ENCODE assay signal across 8 cellular contexts in the genomic region with DNA sequence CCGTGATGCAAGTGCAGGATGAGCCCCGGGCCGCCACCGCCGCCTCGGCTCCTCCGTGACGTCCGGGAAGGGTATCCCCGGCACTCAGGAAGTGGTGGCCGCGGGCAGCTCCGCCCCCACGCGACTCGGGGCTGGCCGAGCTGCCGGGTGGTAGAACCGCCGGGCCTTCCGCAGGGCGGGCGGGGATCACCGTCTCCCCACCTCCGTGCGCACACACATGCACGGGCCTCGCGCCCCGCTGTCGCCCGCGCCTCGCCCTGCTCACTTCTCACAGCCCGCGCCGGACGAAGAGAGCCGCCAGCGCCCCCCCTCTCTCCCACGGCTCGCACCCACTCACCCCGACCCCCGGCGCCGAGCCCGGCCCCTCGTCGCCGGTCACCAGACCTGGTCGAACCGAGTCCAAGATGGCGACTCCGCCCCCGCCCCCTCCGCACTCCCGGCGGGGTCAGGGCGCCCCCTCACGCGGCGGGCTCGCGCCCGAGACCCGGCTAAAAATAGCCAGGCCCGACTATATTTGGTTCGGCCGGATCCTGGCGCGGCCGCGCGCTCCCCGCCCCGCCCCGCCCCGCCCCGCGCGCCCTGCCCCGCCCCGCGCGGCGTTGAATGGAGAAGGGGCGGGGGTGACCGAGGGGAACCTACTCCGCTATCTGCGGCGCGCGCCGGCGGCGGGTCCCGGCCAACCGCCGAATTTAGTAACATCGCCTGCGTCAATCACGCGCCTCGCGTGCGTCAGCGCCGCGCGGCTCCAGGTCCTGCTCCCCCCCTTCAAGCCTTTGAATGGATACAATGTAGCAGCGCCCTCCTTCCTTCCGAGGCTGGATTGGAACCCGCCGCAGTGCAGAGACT. TPM values are rescaled to one million over a fixed set of nuclear protein-coding genes. Genes with fewer than 3 reads are reported as not detected.
DNase-seq lines count a peak whose midpoint lies in the region; ATAC-seq and TF ChIP-seq lines count a peak whose summit lies in the region.

No MANE protein-coding gene starts in this region.

- TF ChIP-seq EP300 in neural cell (conservative IDR thresholded peaks at IDR 0.05; ENCODE audit: poor library complexity, severe bottlenecking) = peak; percentile 66

- H2AFZ ChIP-seq in neural cell (ENCODE audit: low read depth, low read length) = peak overlapping the region; percentile 61

- TF ChIP-seq CTCF in LNCaP clone FGC (IDR thresholded peaks at IDR 0.05; ENCODE audit: control insufficient read depth, extremely low read depth, insufficient read depth) = 0 out of 2 replicates have a peak, but pooled peaks have one; percentile 1
- TF ChIP-seq CTCF in RWPE1 (conservative IDR thresholded peaks at IDR 0.05; ENCODE audit: low read depth) = no peak
- peak; percentile 19 for TF ChIP-seq CTCF in fibroblast of the aortic adventitia (IDR thresholded peaks at IDR 0.05; ENCODE audit: insufficient read depth, low read length)
- TF ChIP-seq CTCF in neural cell (IDR thresholded peaks at IDR 0.05; ENCODE audit: poor library complexity, severe bottlenecking) = peak; percentile 67

- H3K27ac ChIP-seq in RWPE1 = peak overlapping the region; percentile 93
- peak overlapping the region; percentile 97 for H3K27ac ChIP-seq in neural cell (ENCODE audit: low read length)

- POLR2A ChIA-PET in RWPE1 (lab: Yijun Ruan, JAX; ENCODE audit: low non-redundant PET) = no interaction called here

- peaks cover 10% of the 10 kb centered on the region for H3K27me3 ChIP-seq in neural cell (ENCODE audit: insufficient read depth, low read depth, low read length)

- no peaks in the 10 kb centered on the region for H4K20me1 ChIP-seq in neural cell (ENCODE audit: insufficient read depth)

- peak; percentile 66 for TF ChIP-seq RAD21 in neural cell (conservative IDR thresholded peaks at IDR 0.05)

- H3K36me3 ChIP-seq in neural cell (ENCODE audit: insufficient read depth, low read length) = no peaks in the 10 kb centered on the region

- peak; percentile 74 for ATAC-seq in stimulated activated naive CD8-positive, alpha-beta T cell treated with anti-CD3 and anti-CD28 coated beads, Interleukin-15, amount 100 ng/mL, for 72 hours

- H3K9ac ChIP-seq in neural cell (ENCODE audit: low read length) = peak overlapping the region; percentile 98

- no peaks in the 10 kb centered on the region for H3K27me3 Mint-ChIP-seq in stimulated activated naive CD8-positive, alpha-beta T cell treated with anti-CD3 and anti-CD28 coated beads, Interleukin-15, amount 100 ng/mL, for 72 hours

- H3K4me1 Mint-ChIP-seq in stimulated activated naive CD8-positive, alpha-beta T cell treated with anti-CD3 and anti-CD28 coated beads, Interleukin-15, amount 100 ng/mL, for 72 hours = peaks cover 57% of the 10 kb centered on the region

- CTCF ChIA-PET in RWPE1 (lab: Yijun Ruan, JAX) = interaction anchor here (0.6 kb wide), 2 partner anchors 66 to 167 kb away, joined by 3 read pairs; no protein-coding TSS in a partner anchor

- no peaks in the 10 kb centered on the region for H3K9me3 Mint-ChIP-seq in stimulated activated naive CD8-positive, alpha-beta T cell treated with anti-CD3 and anti-CD28 coated beads, Interleukin-15, amount 100 ng/mL, for 72 hours

- H3K4me3 Mint-ChIP-seq in stimulated activated naive CD8-positive, alpha-beta T cell treated with anti-CD3 and anti-CD28 coated beads, Interleukin-15, amount 100 ng/mL, for 72 hours = peak overlapping the region; percentile 97 to 100

- DNase-seq in ELR (ENCODE audit: low read depth) (peak; percentile 95), H4 (ENCODE audit: low spot score) (peak; percentile 90), LNCaP clone FGC (ENCODE audit: low read depth) (peak; percentile 44), RWPE1 (ENCODE audit: low spot score) (peak; percentile 96), fibroblast of the aortic adventitia (ENCODE audit: low read depth) (peak; percentile 95)
- DNase-seq in activated effector memory CD4-positive, alpha-beta T cell treated with Interleukin-2 at 50 U/mL for 16 hours = peak; percentile 88
- DNase-seq in stimulated activated naive CD8-positive, alpha-beta T cell treated with anti-CD3 and anti-CD28 coated beads, Interleukin-15, amount 100 ng/mL, for 72 hours = peak; percentile 98 to 99

- peak overlapping the region; percentile 90 to 96 for H3K27ac Mint-ChIP-seq in stimulated activated naive CD8-positive, alpha-beta T cell treated with anti-CD3 and anti-CD28 coated beads, Interleukin-15, amount 100 ng/mL, for 72 hours

- no peaks in the 10 kb centered on the region for H3K9me3 ChIP-seq in neural cell (ENCODE audit: low read length)

- H3K4me3 ChIP-seq in LNCaP clone FGC (ENCODE audit: low read depth, low read length) (peak overlapping the region; percentile 89), fibroblast of the aortic adventitia (ENCODE audit: low read depth, low read length) (peak overlapping the region; percentile 90), neural cell (ENCODE audit: low read length) (peak overlapping the region; percentile 98)

- H3F3A ChIP-seq in neural cell (ENCODE audit: insufficient read depth, low read length, poor library complexity, severe bottlenecking) = peaks cover 9% of the 10 kb centered on the region

- H3K9me2 ChIP-seq in neural cell (ENCODE audit: insufficient read depth, low read length) = no peaks in the 10 kb centered on the region

- peak overlapping the region; percentile 98 for H3K4me2 ChIP-seq in neural cell (ENCODE audit: low read length)

- H3K79me2 ChIP-seq in neural cell (replicated peaks; ENCODE audit: insufficient read depth, low read length) = peaks cover 20% of the 10 kb centered on the region

TF ChIP-seq in neural cell, 6 proteins besides CTCF, POLR2A, EP300 and RAD21:
- TF ChIP-seq, protein P1, sequence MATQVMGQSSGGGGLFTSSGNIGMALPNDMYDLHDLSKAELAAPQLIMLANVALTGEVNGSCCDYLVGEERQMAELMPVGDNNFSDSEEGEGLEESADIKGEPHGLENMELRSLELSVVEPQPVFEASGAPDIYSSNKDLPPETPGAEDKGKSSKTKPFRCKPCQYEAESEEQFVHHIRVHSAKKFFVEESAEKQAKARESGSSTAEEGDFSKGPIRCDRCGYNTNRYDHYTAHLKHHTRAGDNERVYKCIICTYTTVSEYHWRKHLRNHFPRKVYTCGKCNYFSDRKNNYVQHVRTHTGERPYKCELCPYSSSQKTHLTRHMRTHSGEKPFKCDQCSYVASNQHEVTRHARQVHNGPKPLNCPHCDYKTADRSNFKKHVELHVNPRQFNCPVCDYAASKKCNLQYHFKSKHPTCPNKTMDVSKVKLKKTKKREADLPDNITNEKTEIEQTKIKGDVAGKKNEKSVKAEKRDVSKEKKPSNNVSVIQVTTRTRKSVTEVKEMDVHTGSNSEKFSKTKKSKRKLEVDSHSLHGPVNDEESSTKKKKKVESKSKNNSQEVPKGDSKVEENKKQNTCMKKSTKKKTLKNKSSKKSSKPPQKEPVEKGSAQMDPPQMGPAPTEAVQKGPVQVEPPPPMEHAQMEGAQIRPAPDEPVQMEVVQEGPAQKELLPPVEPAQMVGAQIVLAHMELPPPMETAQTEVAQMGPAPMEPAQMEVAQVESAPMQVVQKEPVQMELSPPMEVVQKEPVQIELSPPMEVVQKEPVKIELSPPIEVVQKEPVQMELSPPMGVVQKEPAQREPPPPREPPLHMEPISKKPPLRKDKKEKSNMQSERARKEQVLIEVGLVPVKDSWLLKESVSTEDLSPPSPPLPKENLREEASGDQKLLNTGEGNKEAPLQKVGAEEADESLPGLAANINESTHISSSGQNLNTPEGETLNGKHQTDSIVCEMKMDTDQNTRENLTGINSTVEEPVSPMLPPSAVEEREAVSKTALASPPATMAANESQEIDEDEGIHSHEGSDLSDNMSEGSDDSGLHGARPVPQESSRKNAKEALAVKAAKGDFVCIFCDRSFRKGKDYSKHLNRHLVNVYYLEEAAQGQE (IDR thresholded peaks at IDR 0.05; ENCODE audit: borderline replicate concordance) = peak; percentile 84
- TF ChIP-seq POLR2AphosphoS5 (IDR thresholded peaks at IDR 0.05) (peak; percentile 74), TAF1 (IDR thresholded peaks at IDR 0.05; ENCODE audit: low read depth) (peak; percentile 75), MXI1 (conservative IDR thresholded peaks at IDR 0.05; ENCODE audit: poor library complexity, severe bottlenecking) (peak; percentile 64), SMC3 (conservative IDR thresholded peaks at IDR 0.05; ENCODE audit: poor library complexity) (peak; percentile 71), EZH2 (IDR thresholded peaks at IDR 0.05; ENCODE audit: borderline replicate concordance, insufficient read depth, low read length, poor library complexity, severe bottlenecking) (no peak)

RNA-seq across cellular contexts. Expression of gene NR4A3, which starts 2.0 kb away (rescaled TPM):
- 0.06 and 0.08 TPM in 2 replicates for total RNA-seq in H4 (2014; rRNA removed; shearing (Covaris generic))
- 1.1 and 1.5 TPM in 2 replicates for total RNA-seq in fibroblast of the aortic adventitia (ENCODE audit: low replicate concordance)
- polyA plus RNA-seq in neural cell = 2.7 and 3.3 TPM in 2 replicates
- 6.6 and 7.5 TPM in 2 replicates for polyA minus RNA-seq in neural cell

Comparison
In these comparisons a context has a peak if more than half of its experiments do, and no peak if none do; other contexts are left out.
1. Peak in every context shown above with its lines: DNase-seq, ATAC-seq, H3K4me3 ChIP-seq and H3K27ac ChIP-seq.
2. DNase-seq: peak in every context shown above with its lines; median percentile 98 in stimulated activated naive CD8-positive, alpha-beta T cell treated with anti-CD3 and anti-CD28 coated beads, Interleukin-15, amount 100 ng/mL, for 72 hours; 96 in RWPE1; 95 in ELR; 95 in fibroblast of the aortic adventitia; 90 in H4; 88 in activated effector memory CD4-positive, alpha-beta T cell treated with Interleukin-2 at 50 U/mL for 16 hours; 44 in LNCaP clone FGC.